ENCODE assay signal across 1 cellular context in genomic region chr14:22871962-22872832, GRCh38.
TF ChIP-seq lines count a peak whose summit lies in the region.

No MANE protein-coding gene starts in this region.

TF ChIP-seq in HepG2, 621 proteins besides CTCF, POLR2A, EP300 and RAD21 (continued from another document and continues in another):
- TF ChIP-seq MXI1 (IDR thresholded peaks at IDR 0.05; ENCODE audit: borderline replicate concordance, low read depth, low read length) (peak; percentile 36; the same call in 1 of the 3 replicates), SRY (CRISPR knock-in tag; IDR thresholded peaks at IDR 0.05) (no peak; the same call in none of the 2 replicates), ATF7 (IDR thresholded peaks at IDR 0.05) (no peak), ATF7 (CRISPR knock-in tag; IDR thresholded peaks at IDR 0.05) (no peak; the same call in 1 of the 2 replicates), ZBTB14 (CRISPR knock-in tag; IDR thresholded peaks at IDR 0.05) (no peak), ZBTB33 (CRISPR knock-in tag; IDR thresholded peaks at IDR 0.05) (no peak), ZNF670 (CRISPR knock-in tag; IDR thresholded peaks at IDR 0.05; ENCODE audit: borderline replicate concordance) (no peak), TEF (CRISPR knock-in tag; IDR thresholded peaks at IDR 0.05) (no peak; the same call in 1 of the 2 replicates), BORCS8-MEF2B (CRISPR knock-in tag; IDR thresholded peaks at IDR 0.05) (peak; percentile 68; the same call in 1 of the 2 replicates), FOXP1 (IDR thresholded peaks at IDR 0.05) (no peak), FOXP1 (CRISPR knock-in tag; IDR thresholded peaks at IDR 0.05) (peak; percentile 25; the same call in 1 of the 2 replicates), ZNF790 (CRISPR knock-in tag; IDR thresholded peaks at IDR 0.05; ENCODE audit: borderline replicate concordance) (peak; percentile 85; the same call in 1 of the 2 replicates), ZNF446 (CRISPR knock-in tag; IDR thresholded peaks at IDR 0.05) (peak; percentile 75; the same call in 1 of the 2 replicates), ZNF18 (CRISPR knock-in tag; IDR thresholded peaks at IDR 0.05; ENCODE audit: insufficient replicate concordance) (no peak), GLI4 (CRISPR knock-in tag; IDR thresholded peaks at IDR 0.05; ENCODE audit: borderline replicate concordance) (peak; percentile 30; the same call in 1 of the 2 replicates), BRF2 (CRISPR knock-in tag; IDR thresholded peaks at IDR 0.05) (no peak; the same call in 1 of the 2 replicates), ZNF780A (CRISPR knock-in tag; IDR thresholded peaks at IDR 0.05) (no peak), ZHX1 (CRISPR knock-in tag; IDR thresholded peaks at IDR 0.05; ENCODE audit: low read depth) (no peak), DRAP1 (CRISPR knock-in tag; IDR thresholded peaks at IDR 0.05) (peak; percentile 55; the same call in 1 of the 2 replicates), HNF4A (CRISPR knock-in tag; IDR thresholded peaks at IDR 0.05) (peak; percentile 14; the same call in 1 of the 2 replicates), FLYWCH1 (CRISPR knock-in tag; IDR thresholded peaks at IDR 0.05) (0 out of 2 replicates have a peak, but pooled peaks have one; percentile 23), ZNF143 (CRISPR knock-in tag; IDR thresholded peaks at IDR 0.05) (peak; percentile 7; the same call in 1 of the 2 replicates), NFATC3 (CRISPR knock-in tag; IDR thresholded peaks at IDR 0.05) (0 out of 2 replicates have a peak, but pooled peaks have one; percentile 86), CBX2 (IDR thresholded peaks at IDR 0.05; ENCODE audit: low read depth, low read length) (no peak), CBX2 (CRISPR knock-in tag; IDR thresholded peaks at IDR 0.05; ENCODE audit: low read depth) (no peak), KLF16 (CRISPR knock-in tag; IDR thresholded peaks at IDR 0.05) (peak in 1 of 2 experiments; percentile 33; a peak in 1 of 4 replicates), ZC3H4 (CRISPR knock-in tag; IDR thresholded peaks at IDR 0.05; ENCODE audit: borderline replicate concordance) (no peak; the same call in 1 of the 2 replicates), PRDM10 (CRISPR knock-in tag; IDR thresholded peaks at IDR 0.05; ENCODE audit: low read depth) (no peak; the same call in 1 of the 2 replicates), ZNF720 (CRISPR knock-in tag; IDR thresholded peaks at IDR 0.05) (no peak), ZNF296 (CRISPR knock-in tag; conservative IDR thresholded peaks at IDR 0.05) (peak; percentile 11; the same call in 1 of the 2 replicates), RELA (CRISPR knock-in tag; IDR thresholded peaks at IDR 0.05) (0 out of 2 replicates have a peak, but pooled peaks have one; percentile 8), RCOR2 (CRISPR knock-in tag; IDR thresholded peaks at IDR 0.05) (peak; percentile 42; the same call in 1 of the 2 replicates), ZNF740 (CRISPR knock-in tag; IDR thresholded peaks at IDR 0.05) (no peak), KAT8 (CRISPR knock-in tag; IDR thresholded peaks at IDR 0.05) (peak; percentile 44; the same call in 1 of the 2 replicates), ZNF530 (CRISPR knock-in tag; IDR thresholded peaks at IDR 0.05; ENCODE audit: low read depth) (no peak), RBM22 (optimal IDR thresholded peaks at IDR 0.05; ENCODE audit: low read length) (no peak), CEBPZ (IDR thresholded peaks at IDR 0.05; ENCODE audit: low read length) (no peak), ISL2 (CRISPR knock-in tag; IDR thresholded peaks at IDR 0.05) (no peak), JUND (CRISPR knock-in tag; IDR thresholded peaks at IDR 0.05) (no peak), ZNF83 (CRISPR knock-in tag; IDR thresholded peaks at IDR 0.05; ENCODE audit: borderline replicate concordance) (no peak), ZNF747 (CRISPR knock-in tag; IDR thresholded peaks at IDR 0.05; ENCODE audit: borderline replicate concordance) (no peak; the same call in 1 of the 2 replicates), ZNF30 (CRISPR knock-in tag; IDR thresholded peaks at IDR 0.05) (no peak)
